ENCODE assay signal across 8 cellular contexts in the genomic region with DNA sequence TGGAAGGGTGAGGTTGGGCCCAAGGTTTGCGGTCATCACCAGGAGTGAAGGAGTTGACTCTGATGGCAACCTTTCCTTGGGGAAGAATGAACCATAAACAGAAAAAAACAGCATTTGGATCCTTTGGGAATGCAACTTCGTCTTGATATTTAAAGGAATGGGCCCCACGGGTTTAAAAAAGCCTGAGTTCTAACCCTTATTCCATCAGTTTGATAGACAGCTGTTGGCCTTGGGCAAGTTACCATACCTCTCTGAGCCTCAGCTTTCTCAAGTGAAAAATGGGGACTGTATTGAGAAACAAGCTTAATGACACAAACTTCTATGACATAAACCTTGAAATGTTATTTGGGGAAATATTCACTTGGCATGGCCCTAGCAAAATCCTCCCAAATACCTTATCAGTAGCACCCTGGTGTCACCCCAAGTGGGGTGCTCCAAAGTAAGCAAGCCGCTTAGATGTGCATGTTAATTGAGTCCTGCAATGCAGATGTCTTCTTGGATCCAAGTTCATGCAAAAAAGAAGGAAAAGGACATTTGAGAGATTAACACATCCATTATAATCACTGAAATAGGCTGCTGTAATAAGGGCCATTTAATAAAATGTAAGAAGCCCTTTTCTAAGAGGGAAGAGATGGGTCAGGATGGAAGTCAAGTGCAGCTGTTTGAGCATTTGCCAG. TPM values are rescaled to one million over a fixed set of nuclear protein-coding genes. Genes with fewer than 3 reads are reported as not detected.
A peak's percentile ranks its signal among the peaks of the same experiment; 100 is the strongest.
DNase-seq lines count a peak whose midpoint lies in the region; ATAC-seq, FAIRE-seq and TF ChIP-seq lines count a peak whose summit lies in the region.

No MANE protein-coding gene starts in this region.

- peak overlapping the region; percentile 56 for H3K27ac ChIP-seq in CD4-positive, CD25-positive, alpha-beta regulatory T cell (ENCODE audit: insufficient read depth, low read length, poor library complexity, severe bottlenecking)
- peak overlapping the region in 3 of 4 donors; percentile 13 to 75 (median 73) for H3K27ac ChIP-seq in Peyer's patch
- H3K27ac ChIP-seq in pancreas = peak overlapping the region; percentile 4 to 80 (median 55)

- no peaks in the 10 kb centered on the region for H3K36me3 ChIP-seq in CD4-positive, CD25-positive, alpha-beta regulatory T cell (ENCODE audit: control insufficient read depth, insufficient read depth, low read length)
- H3K36me3 ChIP-seq in Peyer's patch (no peaks in the 10 kb centered on the region), pancreas (no peaks in the 10 kb centered on the region)

- peak overlapping the region in 2 of 3 donors; percentile 94 to 97 for H3K27ac Mint-ChIP-seq in CD4-positive, CD25-positive, alpha-beta regulatory T cell

- peak overlapping the region; percentile 12 for H3K4me3 ChIP-seq in CD4-positive, CD25-positive, alpha-beta regulatory T cell (ENCODE audit: low read depth, low read length)
- H3K4me3 ChIP-seq in Peyer's patch (peak overlapping the region in 3 of 4 donors; percentile 13 to 37 (median 32)), pancreas (peak overlapping the region in 2 of 4 donors; percentile 18 to 27)

- no peaks in the 10 kb centered on the region for H3K36me3 Mint-ChIP-seq in CD4-positive, CD25-positive, alpha-beta regulatory T cell

- FAIRE-seq in pancreas (lab: Jason Lieb, UNC) = no peak
- FAIRE-seq in GM12891 (lab: Jason Lieb, UNC) = no peak

- no peak for ATAC-seq in CD4-positive, CD25-positive, alpha-beta regulatory T cell (ENCODE audit: low read depth in 2 of 2)
- no peak for ATAC-seq in pancreas
- ATAC-seq in HG03025 (IDR thresholded peaks at IDR 0.05; ENCODE audit: low FRiP score, unreplicated experiment) = no peak

- H3K9me3 Mint-ChIP-seq in CD4-positive, CD25-positive, alpha-beta regulatory T cell = peaks cover 0 to 1% (median 0%) of the 10 kb centered on the region in 7 donors

- no peaks in the 10 kb centered on the region for H3K9me3 ChIP-seq in CD4-positive, CD25-positive, alpha-beta regulatory T cell (ENCODE audit: control insufficient read depth in 2 of 2, low read length in 2 of 2)
- no peaks in the 10 kb centered on the region for H3K9me3 ChIP-seq in Peyer's patch
- no peaks in the 10 kb centered on the region for H3K9me3 ChIP-seq in pancreas

- TF ChIP-seq POLR2A in Peyer's patch (IDR thresholded peaks at IDR 0.05) = no peak
- TF ChIP-seq POLR2A in erythroblast (IDR thresholded peaks at IDR 0.05; ENCODE audit: low read length) = no peak
- TF ChIP-seq POLR2A in GM12891 (IDR thresholded peaks at IDR 0.05; ENCODE audit: low read depth, low read length) = no peak

- TF ChIP-seq CTCF in Peyer's patch (IDR thresholded peaks at IDR 0.05) = no peak
- TF ChIP-seq CTCF in pancreas (IDR thresholded peaks at IDR 0.05) = no peak

- H3K4me3 Mint-ChIP-seq in CD4-positive, CD25-positive, alpha-beta regulatory T cell = peak overlapping the region in 3 of 4 donors; percentile 54 to 86 (median 82)

- no peak for DNase-seq in CD4-positive, CD25-positive, alpha-beta regulatory T cell
- DNase-seq in Peyer's patch = no peak
- DNase-seq in erythroblast (lab: John Stamatoyannopoulos, UW) = peak; percentile 93 to 94
- DNase-seq in pancreas = no peak
- DNase-seq in GM12891 (ENCODE audit: insufficient read length, low spot score) = no peak
- no peak for DNase-seq in middle frontal gyrus (ENCODE audit: extremely low spot score, low spot score)
- no peak for DNase-seq in GOT3 (lab: John Stamatoyannopoulos, UW)

- H3K4me1 ChIP-seq in CD4-positive, CD25-positive, alpha-beta regulatory T cell (ENCODE audit: control insufficient read depth, insufficient read depth, low read length, poor library complexity, severe bottlenecking) = peaks cover 23% of the 10 kb centered on the region
- H3K4me1 ChIP-seq in Peyer's patch (peaks cover 0 to 31% (median 7%) of the 10 kb centered on the region in 4 donors), pancreas (peaks cover 5 to 30% (median 18%) of the 10 kb centered on the region in 3 donors)

- intact Hi-C loops in pancreas (cut with DNase I) = loop anchor here in 1 of 3 donors (10.0 kb wide), 1 partner anchor 86 kb away; no protein-coding TSS in a partner anchor

- peaks cover 0 to 50% (median 29%) of the 10 kb centered on the region in 4 donors for H3K4me1 Mint-ChIP-seq in CD4-positive, CD25-positive, alpha-beta regulatory T cell

- peaks cover 4% of the 10 kb centered on the region for H3K27me3 Mint-ChIP-seq in CD4-positive, CD25-positive, alpha-beta regulatory T cell

- WGBS in pancreas, 2 donors = 68 to 78% methylated on average over 4 of the region's 4 CpGs

- no peaks in the 10 kb centered on the region for H3K27me3 ChIP-seq in CD4-positive, CD25-positive, alpha-beta regulatory T cell (ENCODE audit: control insufficient read depth, insufficient read depth, low read length)
- no peaks in the 10 kb centered on the region for H3K27me3 ChIP-seq in Peyer's patch
- H3K27me3 ChIP-seq in pancreas = no peaks in the 10 kb centered on the region

TF ChIP-seq in GM12891, 5 proteins besides CTCF, POLR2A, EP300 and RAD21:
- no peak for TF ChIP-seq TAF1 (IDR thresholded peaks at IDR 0.05; ENCODE audit: low read depth, low read length)
- TF ChIP-seq POU2F2 (IDR thresholded peaks at IDR 0.05; ENCODE audit: low read depth, low read length) = no peak
- TF ChIP-seq PAX5 (IDR thresholded peaks at IDR 0.05; ENCODE audit: insufficient read depth, low read length, severe bottlenecking) = no peak
- TF ChIP-seq POLR2AphosphoS5 (IDR thresholded peaks at IDR 0.05; ENCODE audit: low read depth, low read length) = no peak
- no peak for TF ChIP-seq SPI1 (IDR thresholded peaks at IDR 0.05; ENCODE audit: low read depth, low read length)

RNA-seq across cellular contexts. Expression of a gene that starts 13.8 kb away (rescaled TPM):
- 48.1 TPM for total RNA-seq in CD4-positive, CD25-positive, alpha-beta regulatory T cell
- polyA plus RNA-seq in CD4-positive, CD25-positive, alpha-beta regulatory T cell = 10 to 100 TPM; 34.2 to 56.8 (median 40.2) TPM
- total RNA-seq in Peyer's patch (10 to 100 TPM; 37.1 to 58.0 (median 47.8) TPM), pancreas (10 to 100 TPM; 17.8 to 30.5 (median 22.6) TPM)
- polyA plus RNA-seq in pancreas = 10 to 100 TPM in 1 of 2 donors, 1 to 10 TPM in 1; 8.2 to 20.4 TPM
- 12.5 TPM for polyA plus RNA-seq in GM12891 (2012; ENCODE audit: low read depth, missing spikeins)

Comparison
In these comparisons a context has a peak if more than half of its experiments do, and no peak if none do; other contexts are left out.
1. DNase-seq: peak in erythroblast (2 of 2); none in CD4-positive, CD25-positive, alpha-beta regulatory T cell (0 of 3), Peyer's patch (0 of 3), pancreas (0 of 6), GM12891 (single experiment), middle frontal gyrus (single experiment) and GOT3 (single experiment).
2. Peak in every context shown above with its lines, with median percentiles within 50 percentile points of each other: H3K27ac ChIP-seq.